6 cellular contexts compared by ENCODE assay signal in genomic region chr16:67665598-67665997, GRCh38. TPM values are rescaled to one million over a fixed set of nuclear protein-coding genes. Genes with fewer than 3 reads are reported as not detected.
DNase-seq lines count a peak whose midpoint lies in the region; ATAC-seq and TF ChIP-seq lines count a peak whose summit lies in the region.

No MANE protein-coding gene starts in this region.

- peak overlapping the region; percentile 97; the same call in 1 of the 2 replicates for H3K27ac ChIP-seq in BLaER1
- H3K27ac ChIP-seq in SU-DHL-6 (ENCODE audit: low read depth, low read length), result no peak overlapping the region
- peak overlapping the region in 1 of 2 donors; percentile 91 for H3K27ac ChIP-seq in left lung

- H3K9me3 ChIP-seq in BLaER1, result no peaks in the 10 kb centered on the region
- H3K9me3 ChIP-seq in SU-DHL-6 (ENCODE audit: insufficient read depth, low read length), result no peaks in the 10 kb centered on the region
- H3K9me3 ChIP-seq in left lung, result no peaks in the 10 kb centered on the region

- ATAC-seq in left lung, result no peak
- no peak for ATAC-seq in GM21367 (IDR thresholded peaks at IDR 0.05; ENCODE audit: unreplicated experiment)
- no peak for ATAC-seq in GM21515 (IDR thresholded peaks at IDR 0.05; ENCODE audit: unreplicated experiment)

- H3F3A ChIP-seq in SU-DHL-6 (ENCODE audit: insufficient read depth), result peaks cover 3% of the 10 kb centered on the region; the same call in 1 of the 2 replicates

- H3K4me1 ChIP-seq in BLaER1 (peaks cover 67% of the 10 kb centered on the region), left lung (peaks cover 20 to 45% of the 10 kb centered on the region in 2 donors)

- H3K9me2 ChIP-seq in SU-DHL-6 (replicated peaks; ENCODE audit: insufficient read depth, low read length), result no peaks in the 10 kb centered on the region

- TF ChIP-seq CTCF in SU-DHL-6 (IDR thresholded peaks at IDR 0.05; ENCODE audit: insufficient read depth, low read length, poor library complexity, severe bottlenecking), result no peak
- no peak for TF ChIP-seq CTCF in left lung (IDR thresholded peaks at IDR 0.05)

- H3K9ac ChIP-seq in BLaER1 (peak overlapping the region; percentile 95), SU-DHL-6 (ENCODE audit: low read length) (peak overlapping the region; percentile 52; the same call in 1 of the 2 replicates)

- H3K27me3 ChIP-seq in BLaER1 (no peaks in the 10 kb centered on the region), SU-DHL-6 (ENCODE audit: low read length) (no peaks in the 10 kb centered on the region), left lung (no peaks in the 10 kb centered on the region)

- DNase-seq in left lung (no peak), HK-2 (ENCODE audit: unreplicated experiment) (no peak)

- peaks cover 20% of the 10 kb centered on the region for H3K36me3 ChIP-seq in BLaER1
- H3K36me3 ChIP-seq in SU-DHL-6 (ENCODE audit: low read length), result no peaks in the 10 kb centered on the region
- peaks cover 0 to 11% of the 10 kb centered on the region in 2 donors for H3K36me3 ChIP-seq in left lung

- H3K4me3 ChIP-seq in BLaER1 (peak overlapping the region; percentile 88), SU-DHL-6 (ENCODE audit: insufficient read depth, low read length, poor library complexity, severe bottlenecking) (no peak overlapping the region), left lung (peak overlapping the region; percentile 79 to 86)

- intact Hi-C loops in left lung (cut with DNase I), result loop anchor here in 1 of 2 donors (5.0 kb wide), 1 partner anchor 103 kb away; the partner anchor contains the start of gene CTCF

- H4K20me1 ChIP-seq in BLaER1 (peaks cover 16% of the 10 kb centered on the region; the same call in 1 of the 2 replicates), SU-DHL-6 (ENCODE audit: low read depth, low read length) (no peaks in the 10 kb centered on the region)

- no peaks in the 10 kb centered on the region for H3K79me2 ChIP-seq in SU-DHL-6 (ENCODE audit: insufficient read depth, low read length)

- no peak overlapping the region for H2AFZ ChIP-seq in SU-DHL-6 (ENCODE audit: low read depth, low read length, severe bottlenecking)

- H3K4me2 ChIP-seq in BLaER1 (peak overlapping the region; percentile 99), SU-DHL-6 (ENCODE audit: low read depth, low read length, poor library complexity, severe bottlenecking) (peak overlapping the region; percentile 66)

RNA-seq across cellular contexts. Expression of gene ENKD1, which starts 1.0 kb away (rescaled TPM):
- 10 to 100 TPM; 11.2 to 16.0 TPM for total RNA-seq in left lung

RNA-seq across cellular contexts. Expression of gene C16orf86, which starts 1.0 kb away (rescaled TPM):
- 1 to 10 TPM; 2.6 to 3.6 TPM for total RNA-seq in left lung

RNA-seq across cellular contexts. Expression of gene PARD6A, which starts 4.8 kb away (rescaled TPM):
- 1 to 10 TPM; 3.8 to 4.1 TPM for total RNA-seq in left lung

RNA-seq across cellular contexts. Expression of gene ACD, which starts 5.5 kb away (rescaled TPM):
- 10 to 100 TPM; 12.9 to 15.2 TPM for total RNA-seq in left lung

RNA-seq across cellular contexts. Expression of gene CARMIL2, which starts 20.7 kb away (rescaled TPM):
- 1 to 10 TPM; 1.6 to 2.9 TPM for total RNA-seq in left lung
